20 cellular contexts compared by ENCODE assay signal in genomic region chr2:45006041-45006941, GRCh38. TPM values are rescaled to one million over a fixed set of nuclear protein-coding genes. Genes with fewer than 3 reads are reported as not detected.
A peak's percentile ranks its signal among the peaks of the same experiment; 100 is the strongest.
DNase-seq lines count a peak whose midpoint lies in the region; FAIRE-seq and TF ChIP-seq lines count a peak whose summit lies in the region.
"Had no signal": no experiment of that assay in that cellular context is flagged by ENCODE, and none has a peak within 500 bp of the region (broad histone marks: within the 10 kb centered on the region; RNA-seq: fewer than 3 reads in every experiment).

No MANE protein-coding gene starts in this region.

- DNase-seq in CD14-positive monocyte (ENCODE audit: low spot score) (no peak), H1 (ENCODE audit: low read depth in 1 of 2, low spot score in 2 of 2) (no peak), neuronal stem cell (ENCODE audit: low spot score) (no peak), dermis blood vessel endothelial cell (no peak), iPS-NIHi7 (ENCODE audit: extremely low spot score) (no peak)
- DNase-seq in activated CD4-positive, CD25-positive, alpha-beta regulatory T cell (lab: John Stamatoyannopoulos, UW): no peak
- no peak for DNase-seq in activated naive CD4-positive, alpha-beta T cell treated with anti-CD3 and anti-CD28 coated beads, Interleukin-2, amount 10 ng/mL, durations not matched to agents 7 days and 5 days
- DNase-seq: activated CD8-positive, alpha-beta T cell treated with anti-CD3 and anti-CD28 coated beads for 36 hours; activated gamma-delta T cell; aorta; Caco-2; NCI-H1694 treated with DMSO at 0.1 percent for 48 hours; NCI-H446; NK-92 treated with Interleukin-12 subunit alpha and Interleukin-12 subunit beta, amount 100 ng/mL, for 24 hours; stimulated activated CD4-positive, alpha-beta T cell treated with anti-CD3 and anti-CD28 coated beads, Interleukin-2, amount 100 ng/mL, for 24 hours had no signal

- no peak overlapping the region for H3K27ac Mint-ChIP-seq in CD14-positive monocyte
- no peak overlapping the region for H3K27ac Mint-ChIP-seq in IgD-negative memory B cell
- no peak overlapping the region for H3K27ac Mint-ChIP-seq in activated naive CD4-positive, alpha-beta T cell treated with anti-CD3 and anti-CD28 coated beads, Interleukin-2, amount 10 ng/mL, durations not matched to agents 7 days and 5 days
- H3K27ac Mint-ChIP-seq: activated CD8-positive, alpha-beta T cell treated with anti-CD3 and anti-CD28 coated beads for 36 hours; natural killer cell treated with Interleukin-12 subunit alpha and Interleukin-12 subunit beta and Interleukin-15 and Interleukin-18, amount 100 ng/mL, for 72 hours had no signal

- H3K36me3 ChIP-seq in H1 (ENCODE audit: control insufficient read depth in 2 of 4, insufficient read depth in 4 of 4, low read length in 3 of 4) (peaks cover 0 to 13% (median 0%) of the 10 kb centered on the region in 4 experiments; a peak in 1 of 8 replicates), neuronal stem cell (replicated peaks in 1 of 2; ENCODE audit: control insufficient read depth in 2 of 2, insufficient read depth in 2 of 2, low read length in 2 of 2) (no peaks in the 10 kb centered on the region)

- H2BK20ac ChIP-seq in H1 (ENCODE audit: low read length): no peak overlapping the region

- H2BK120ac ChIP-seq in H1 (replicated peaks; ENCODE audit: low read depth, low read length) (no peak overlapping the region), neuronal stem cell (ENCODE audit: low read depth, low read length) (peak overlapping the region; percentile 96)

- TF ChIP-seq RAD21 in H1 (IDR thresholded peaks at IDR 0.05 in 1 of 2, conservative IDR thresholded peaks at IDR 0.05 in 1 of 2; ENCODE audit: low read depth in 2 of 2, low read length in 2 of 2): no peak

- no peak for TF ChIP-seq EP300 in H1 (IDR thresholded peaks at IDR 0.05; ENCODE audit: borderline replicate concordance in 1 of 2, low read depth in 2 of 2, low read length in 2 of 2)

- H3K27me3 ChIP-seq in H1 (replicated peaks in 1 of 4; ENCODE audit: control insufficient read depth in 3 of 4, extremely low read depth in 1 of 4, insufficient read depth in 3 of 4, low read length in 3 of 4) (peaks cover 83 to 92% (median 89%) of the 10 kb centered on the region in 4 experiments), neuronal stem cell (ENCODE audit: control insufficient read depth in 3 of 3, insufficient read depth in 3 of 3, low read depth in 1 of 3, low read length in 3 of 3) (peaks cover 80 to 98% (median 95%) of the 10 kb centered on the region in 3 experiments)

- H2BK5ac ChIP-seq in H1 (ENCODE audit: low read depth, low read length) (no peak overlapping the region), neuronal stem cell (ENCODE audit: low read length) (no peak overlapping the region)

- H3K23me2 ChIP-seq in H1 (ENCODE audit: low read depth, low read length): peaks cover 16% of the 10 kb centered on the region; the same call in 1 of the 2 replicates

- no peak overlapping the region for H3K9ac ChIP-seq in H1 (replicated peaks in 1 of 4; ENCODE audit: extremely low read depth in 1 of 4, low read depth in 3 of 4, low read length in 3 of 4)
- peak overlapping the region; percentile 35 for H3K9ac ChIP-seq in neuronal stem cell (ENCODE audit: low read depth, low read length, poor library complexity)

- 20% methylated on average over 36 of the region's 37 CpGs; no CpG with 5 or more reads in 1 of the 2 experiments for WGBS in H1 (ENCODE audit: extremely low coverage in 1 of 2, insufficient coverage in 1 of 2, insufficient read length in 1 of 2, insufficient replicate concordance in 2 of 2, low coverage in 1 of 2, low lambda C conversion rate in 2 of 2, missing lambda C conversion rate in 1 of 2), 2 experiments
- WGBS in neuronal stem cell (ENCODE audit: extremely low coverage in 2 of 2, insufficient read length in 2 of 2, insufficient replicate concordance in 1 of 2), 2 donors: 100% methylated on average over 1 of the region's 37 CpGs; no CpG with 5 or more reads in 1 of the 2 donors

- H3K4me3 ChIP-seq in H1 (ENCODE audit: extremely low read depth in 1 of 4, insufficient read depth in 2 of 4, low read depth in 3 of 4, low read length in 4 of 4): no peak overlapping the region
- no peak overlapping the region for H3K4me3 ChIP-seq in neuronal stem cell (ENCODE audit: low read length in 2 of 2)
- H3K4me3 ChIP-seq: lung had no signal

- POLR2A ChIA-PET in H1 (lab: Charles Lee; ENCODE audit: partially characterized antibody): no interaction called here

- H3K14ac ChIP-seq in H1 (ENCODE audit: insufficient read length): no peak overlapping the region
- no peak overlapping the region for H3K14ac ChIP-seq in neuronal stem cell (ENCODE audit: low read length)

- peaks cover 0 to 37% (median 18%) of the 10 kb centered on the region in 4 experiments; a peak in 5 of 7 replicates for H3K4me1 ChIP-seq in H1 (replicated peaks in 1 of 4; ENCODE audit: control insufficient read depth in 3 of 4, insufficient read depth in 4 of 4, low read length in 3 of 4)
- peaks cover 13 to 19% of the 10 kb centered on the region in 2 donors for H3K4me1 ChIP-seq in neuronal stem cell (ENCODE audit: control insufficient read depth in 2 of 2, insufficient read depth in 1 of 2, low read depth in 1 of 2, low read length in 2 of 2)
- H3K4me1 ChIP-seq: Caco-2 had no signal

- no peak overlapping the region; a peak in 1 of 4 replicates for H3K4me2 ChIP-seq in H1 (ENCODE audit: insufficient read depth in 1 of 2, low read depth in 2 of 2, low read length in 2 of 2)
- no peak overlapping the region for H3K4me2 ChIP-seq in neuronal stem cell (ENCODE audit: insufficient read depth, low read length, poor library complexity, severe bottlenecking)

- H3K18ac ChIP-seq in H1 (ENCODE audit: extremely low read depth, low read length) (no peak overlapping the region), neuronal stem cell (ENCODE audit: low read length) (peak overlapping the region; percentile 86)

- H3K9me3 ChIP-seq in H1 (ENCODE audit: insufficient read depth in 2 of 2, low read depth in 1 of 2, low read length in 1 of 2) (no peaks in the 10 kb centered on the region), neuronal stem cell (replicated peaks in 1 of 2; ENCODE audit: control insufficient read depth in 2 of 2, insufficient read depth in 1 of 2, low read depth in 1 of 2, low read length in 2 of 2) (peaks cover 4 to 26% of the 10 kb centered on the region in 2 donors)
- H3K9me3 ChIP-seq: Caco-2 had no signal

- H4K20me1 ChIP-seq in H1 (replicated peaks in 1 of 2; ENCODE audit: control insufficient read depth in 1 of 2, insufficient read depth in 2 of 2, low read length in 2 of 2): peaks cover 3 to 37% of the 10 kb centered on the region in 2 experiments

- no peak for TF ChIP-seq POLR2A in H1 (IDR thresholded peaks at IDR 0.05; ENCODE audit: control extremely low read depth in 1 of 2, low read depth in 2 of 2, low read length in 2 of 2)

- TF ChIP-seq CTCF in CD14-positive monocyte (IDR thresholded peaks at IDR 0.05): no peak
- no peak for TF ChIP-seq CTCF in H1 (IDR thresholded peaks at IDR 0.05; ENCODE audit: control extremely low read depth in 1 of 3, insufficient read depth in 1 of 3, low read depth in 1 of 3, low read length in 3 of 3)

- H3K56ac ChIP-seq in H1 (replicated peaks; ENCODE audit: insufficient read length, low read depth, low read length): no peak overlapping the region

- H3K79me1 ChIP-seq in H1 (ENCODE audit: low read depth, low read length): no peaks in the 10 kb centered on the region
- H3K79me1 ChIP-seq in neuronal stem cell (ENCODE audit: low read depth, low read length): no peaks in the 10 kb centered on the region

- peaks cover 3 to 12% of the 10 kb centered on the region in 2 donors for H3K36me3 Mint-ChIP-seq in CD14-positive monocyte
- peaks cover 6% of the 10 kb centered on the region for H3K36me3 Mint-ChIP-seq in IgD-negative memory B cell
- no peaks in the 10 kb centered on the region for H3K36me3 Mint-ChIP-seq in activated naive CD4-positive, alpha-beta T cell treated with anti-CD3 and anti-CD28 coated beads, Interleukin-2, amount 10 ng/mL, durations not matched to agents 7 days and 5 days
- H3K36me3 Mint-ChIP-seq: natural killer cell treated with Interleukin-12 subunit alpha and Interleukin-12 subunit beta and Interleukin-15 and Interleukin-18, amount 100 ng/mL, for 72 hours had no signal

- H3K23ac ChIP-seq in H1 (ENCODE audit: insufficient read length): no peak overlapping the region
- H3K23ac ChIP-seq in neuronal stem cell (ENCODE audit: low read depth, low read length, poor library complexity): peak overlapping the region; percentile 96

- H2AK5ac ChIP-seq in H1 (ENCODE audit: low read depth, low read length): 0 out of 2 replicates have a peak overlapping the region, but pooled peaks have one; percentile 40
- H2AK5ac ChIP-seq in neuronal stem cell (ENCODE audit: low read depth, low read length): peak overlapping the region; percentile 95

- H2BK15ac ChIP-seq in H1 (ENCODE audit: low read length): peak overlapping the region; percentile 72; the same call in 1 of the 2 replicates
- H2BK15ac ChIP-seq in neuronal stem cell (ENCODE audit: low read length): peak overlapping the region; percentile 56

- H2AFZ ChIP-seq in H1 (ENCODE audit: low read length) (no peak overlapping the region), neuronal stem cell (ENCODE audit: low read length) (peak overlapping the region; percentile 9)

- H3K27me3 Mint-ChIP-seq in CD14-positive monocyte (ENCODE audit: low read depth in 3 of 3) (peaks cover 94 to 99% (median 95%) of the 10 kb centered on the region in 3 donors), IgD-negative memory B cell (peaks cover 74% of the 10 kb centered on the region)
- peaks cover 99% of the 10 kb centered on the region for H3K27me3 Mint-ChIP-seq in activated naive CD4-positive, alpha-beta T cell treated with anti-CD3 and anti-CD28 coated beads, Interleukin-2, amount 10 ng/mL, durations not matched to agents 7 days and 5 days

- peak overlapping the region; percentile 68 to 94 for H3K4me3 Mint-ChIP-seq in CD14-positive monocyte
- H3K4me3 Mint-ChIP-seq in IgD-negative memory B cell: peak overlapping the region; percentile 10 to 90 (median 48)
- H3K4me3 Mint-ChIP-seq in activated naive CD4-positive, alpha-beta T cell treated with anti-CD3 and anti-CD28 coated beads, Interleukin-2, amount 10 ng/mL, durations not matched to agents 7 days and 5 days: no peak overlapping the region
- H3K4me3 Mint-ChIP-seq: activated CD8-positive, alpha-beta T cell treated with anti-CD3 and anti-CD28 coated beads for 36 hours; natural killer cell treated with Interleukin-12 subunit alpha and Interleukin-12 subunit beta and Interleukin-15 and Interleukin-18, amount 100 ng/mL, for 72 hours had no signal

- H2BK12ac ChIP-seq in H1 (ENCODE audit: low read depth, low read length): peak overlapping the region; percentile 77; the same call in 1 of the 2 replicates
- H2BK12ac ChIP-seq in neuronal stem cell (ENCODE audit: low read length): no peak overlapping the region

- H4K8ac ChIP-seq in H1 (ENCODE audit: extremely low read depth, insufficient read depth, low read length) (peak overlapping the region; percentile 17; the same call in 1 of the 2 replicates), neuronal stem cell (ENCODE audit: low read depth, low read length) (no peak overlapping the region)

- H3K9me3 Mint-ChIP-seq in CD14-positive monocyte (peaks cover 0 to 41% (median 18%) of the 10 kb centered on the region in 7 donors), IgD-negative memory B cell (peaks cover 0 to 1% (median 0%) of the 10 kb centered on the region in 3 donors)
- no peaks in the 10 kb centered on the region for H3K9me3 Mint-ChIP-seq in activated naive CD4-positive, alpha-beta T cell treated with anti-CD3 and anti-CD28 coated beads, Interleukin-2, amount 10 ng/mL, durations not matched to agents 7 days and 5 days
- H3K9me3 Mint-ChIP-seq: activated CD8-positive, alpha-beta T cell treated with anti-CD3 and anti-CD28 coated beads for 36 hours; natural killer cell treated with Interleukin-12 subunit alpha and Interleukin-12 subunit beta and Interleukin-15 and Interleukin-18, amount 100 ng/mL, for 72 hours had no signal

- no peak overlapping the region for H4K5ac ChIP-seq in H1 (ENCODE audit: insufficient read length, low read depth, low read length)

- H3K79me2 ChIP-seq in H1 (ENCODE audit: control insufficient read depth in 1 of 2, insufficient read depth in 2 of 2, low read length in 2 of 2): no peaks in the 10 kb centered on the region

- no peak overlapping the region for H4K91ac ChIP-seq in H1 (replicated peaks; ENCODE audit: insufficient read length, low read length)
- H4K91ac ChIP-seq in neuronal stem cell (ENCODE audit: low read depth, low read length, poor library complexity): no peak overlapping the region

- FAIRE-seq in H1 (lab: Jason Lieb, UNC): no peak

- no peak overlapping the region for H3K27ac ChIP-seq in H1 (ENCODE audit: low read depth, low read length)
- no peak overlapping the region for H3K27ac ChIP-seq in neuronal stem cell (replicated peaks; ENCODE audit: low read length)
- H3K27ac ChIP-seq: RWPE1 had no signal

- intact Hi-C loops in CD14-positive monocyte (cut with micrococcal nuclease): no loop called here

- H3K4me1 Mint-ChIP-seq in CD14-positive monocyte (peaks cover 48% of the 10 kb centered on the region), IgD-negative memory B cell (peaks cover 13 to 22% (median 18%) of the 10 kb centered on the region in 3 donors)
- peaks cover 26% of the 10 kb centered on the region for H3K4me1 Mint-ChIP-seq in activated naive CD4-positive, alpha-beta T cell treated with anti-CD3 and anti-CD28 coated beads, Interleukin-2, amount 10 ng/mL, durations not matched to agents 7 days and 5 days

- CTCF ChIA-PET in H1 (lab: Charles Lee; ENCODE audit: partially characterized antibody): interaction anchor here (0.6 to 3.3 kb wide), 12 partner anchors 7 to 488 kb away, joined by 3 to 17 read pairs (median 4); no protein-coding TSS in a partner anchor
- CTCF ChIA-PET in activated naive CD4-positive, alpha-beta T cell treated with anti-CD3 and anti-CD28 coated beads, Interleukin-2, amount 10 ng/mL, durations not matched to agents 7 days and 5 days (lab: Charles Lee): no interaction called here

- H3K4ac ChIP-seq in H1 (replicated peaks; ENCODE audit: insufficient read length, low read depth, low read length): no peak overlapping the region
- no peak overlapping the region for H3K4ac ChIP-seq in neuronal stem cell (ENCODE audit: low read length)

RNA-seq across cellular contexts. Expression of gene SIX2, which starts 3.0 kb away (rescaled TPM):
- polyA plus RNA-seq in CD14-positive monocyte (not detected), IgD-negative memory B cell (not detected), H1 (2011; rRNA removed) (0.47 and 0.77 TPM in 2 replicates)
- 0.84 and 1.0 TPM in 2 replicates for total RNA-seq in H1 (2021; fragmentation: NEBNext Ultra II Directional; extraction: Animal tissue kit (Norgen Biotek cat#: 25700))
- polyA plus RNA-seq in H1 (2011; cell fraction: cytosol; rRNA removed): 0.87 TPM
- polyA plus RNA-seq in H1 (2011; cell fraction: nucleus; rRNA removed): 0.23 TPM
- 0.19 to 0.31 TPM (median 0.27 TPM) in 4 replicates for polyA plus RNA-seq in H1 (2012, experiment 1 of 2)
- polyA plus RNA-seq in H1 (2012, experiment 2 of 2): 0.50 TPM
- polyA plus RNA-seq in H1 (2013, experiment 1 of 2): 0.51 TPM
- 0.59 TPM for polyA plus RNA-seq in H1 (2013, experiment 2 of 2)
- polyA minus RNA-seq in H1 (2011; rRNA and poly(A)+ RNA removed): 0.15 and 0.32 TPM in 2 replicates
- 0.66 TPM for polyA minus RNA-seq in H1 (2011; cell fraction: cytosol; rRNA and poly(A)+ RNA removed)
- 1.8 TPM for polyA minus RNA-seq in H1 (2011; cell fraction: nucleus; rRNA and poly(A)+ RNA removed)
- 0.15 TPM for polyA plus RNA-seq in neuronal stem cell (2013, experiment 1 of 2)
- 0.22 TPM for polyA plus RNA-seq in neuronal stem cell (2013, experiment 2 of 2)
- total RNA-seq in dermis blood vessel endothelial cell: 0.09 TPM in 1 of 2 replicates, not detected in the other
- total RNA-seq: activated CD8-positive, alpha-beta T cell treated with anti-CD3 and anti-CD28 coated beads for 36 hours; dermis microvascular lymphatic vessel endothelial cell; natural killer cell treated with Interleukin-12 subunit alpha and Interleukin-12 subunit beta and Interleukin-15 and Interleukin-18, amount 100 ng/mL, for 72 hours had no signal
